1 cellular context compared by ENCODE assay signal in the genomic region with DNA sequence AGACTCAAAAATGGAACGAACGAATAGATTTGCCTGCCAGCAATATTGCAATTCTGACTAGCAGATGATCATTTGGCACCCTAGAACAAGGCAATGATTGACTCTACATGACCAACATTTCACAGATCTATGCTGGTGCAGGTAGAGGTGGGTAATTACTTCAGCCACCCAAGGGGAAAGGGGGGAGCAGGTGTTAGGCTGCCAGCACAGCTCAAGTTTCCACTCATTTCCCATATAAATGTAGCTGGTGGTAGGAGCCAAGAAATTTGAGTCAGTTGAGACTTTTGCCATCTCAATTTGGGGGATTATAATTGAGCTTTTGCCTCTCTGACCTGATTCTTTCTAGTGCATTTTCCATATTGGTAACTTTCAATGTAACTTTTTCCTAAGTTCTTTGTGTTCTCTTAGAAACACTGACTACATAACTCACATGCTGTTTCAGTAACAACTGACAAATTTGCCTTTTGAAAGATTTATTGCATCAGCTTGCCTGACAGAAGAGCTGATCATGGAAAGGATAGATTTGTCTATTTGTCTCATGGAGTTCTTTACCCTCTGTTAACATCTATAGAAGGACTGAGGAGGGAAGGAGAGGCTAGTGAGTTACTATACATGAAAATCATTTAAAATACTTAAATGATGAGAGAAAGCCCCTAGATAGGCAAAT.
TF ChIP-seq lines count a peak whose summit lies in the region.

No MANE protein-coding gene starts in this region.

TF ChIP-seq in GM23338, 12 proteins besides CTCF, POLR2A, EP300 and RAD21 (continued from another document):
- TF ChIP-seq, protein P1, sequence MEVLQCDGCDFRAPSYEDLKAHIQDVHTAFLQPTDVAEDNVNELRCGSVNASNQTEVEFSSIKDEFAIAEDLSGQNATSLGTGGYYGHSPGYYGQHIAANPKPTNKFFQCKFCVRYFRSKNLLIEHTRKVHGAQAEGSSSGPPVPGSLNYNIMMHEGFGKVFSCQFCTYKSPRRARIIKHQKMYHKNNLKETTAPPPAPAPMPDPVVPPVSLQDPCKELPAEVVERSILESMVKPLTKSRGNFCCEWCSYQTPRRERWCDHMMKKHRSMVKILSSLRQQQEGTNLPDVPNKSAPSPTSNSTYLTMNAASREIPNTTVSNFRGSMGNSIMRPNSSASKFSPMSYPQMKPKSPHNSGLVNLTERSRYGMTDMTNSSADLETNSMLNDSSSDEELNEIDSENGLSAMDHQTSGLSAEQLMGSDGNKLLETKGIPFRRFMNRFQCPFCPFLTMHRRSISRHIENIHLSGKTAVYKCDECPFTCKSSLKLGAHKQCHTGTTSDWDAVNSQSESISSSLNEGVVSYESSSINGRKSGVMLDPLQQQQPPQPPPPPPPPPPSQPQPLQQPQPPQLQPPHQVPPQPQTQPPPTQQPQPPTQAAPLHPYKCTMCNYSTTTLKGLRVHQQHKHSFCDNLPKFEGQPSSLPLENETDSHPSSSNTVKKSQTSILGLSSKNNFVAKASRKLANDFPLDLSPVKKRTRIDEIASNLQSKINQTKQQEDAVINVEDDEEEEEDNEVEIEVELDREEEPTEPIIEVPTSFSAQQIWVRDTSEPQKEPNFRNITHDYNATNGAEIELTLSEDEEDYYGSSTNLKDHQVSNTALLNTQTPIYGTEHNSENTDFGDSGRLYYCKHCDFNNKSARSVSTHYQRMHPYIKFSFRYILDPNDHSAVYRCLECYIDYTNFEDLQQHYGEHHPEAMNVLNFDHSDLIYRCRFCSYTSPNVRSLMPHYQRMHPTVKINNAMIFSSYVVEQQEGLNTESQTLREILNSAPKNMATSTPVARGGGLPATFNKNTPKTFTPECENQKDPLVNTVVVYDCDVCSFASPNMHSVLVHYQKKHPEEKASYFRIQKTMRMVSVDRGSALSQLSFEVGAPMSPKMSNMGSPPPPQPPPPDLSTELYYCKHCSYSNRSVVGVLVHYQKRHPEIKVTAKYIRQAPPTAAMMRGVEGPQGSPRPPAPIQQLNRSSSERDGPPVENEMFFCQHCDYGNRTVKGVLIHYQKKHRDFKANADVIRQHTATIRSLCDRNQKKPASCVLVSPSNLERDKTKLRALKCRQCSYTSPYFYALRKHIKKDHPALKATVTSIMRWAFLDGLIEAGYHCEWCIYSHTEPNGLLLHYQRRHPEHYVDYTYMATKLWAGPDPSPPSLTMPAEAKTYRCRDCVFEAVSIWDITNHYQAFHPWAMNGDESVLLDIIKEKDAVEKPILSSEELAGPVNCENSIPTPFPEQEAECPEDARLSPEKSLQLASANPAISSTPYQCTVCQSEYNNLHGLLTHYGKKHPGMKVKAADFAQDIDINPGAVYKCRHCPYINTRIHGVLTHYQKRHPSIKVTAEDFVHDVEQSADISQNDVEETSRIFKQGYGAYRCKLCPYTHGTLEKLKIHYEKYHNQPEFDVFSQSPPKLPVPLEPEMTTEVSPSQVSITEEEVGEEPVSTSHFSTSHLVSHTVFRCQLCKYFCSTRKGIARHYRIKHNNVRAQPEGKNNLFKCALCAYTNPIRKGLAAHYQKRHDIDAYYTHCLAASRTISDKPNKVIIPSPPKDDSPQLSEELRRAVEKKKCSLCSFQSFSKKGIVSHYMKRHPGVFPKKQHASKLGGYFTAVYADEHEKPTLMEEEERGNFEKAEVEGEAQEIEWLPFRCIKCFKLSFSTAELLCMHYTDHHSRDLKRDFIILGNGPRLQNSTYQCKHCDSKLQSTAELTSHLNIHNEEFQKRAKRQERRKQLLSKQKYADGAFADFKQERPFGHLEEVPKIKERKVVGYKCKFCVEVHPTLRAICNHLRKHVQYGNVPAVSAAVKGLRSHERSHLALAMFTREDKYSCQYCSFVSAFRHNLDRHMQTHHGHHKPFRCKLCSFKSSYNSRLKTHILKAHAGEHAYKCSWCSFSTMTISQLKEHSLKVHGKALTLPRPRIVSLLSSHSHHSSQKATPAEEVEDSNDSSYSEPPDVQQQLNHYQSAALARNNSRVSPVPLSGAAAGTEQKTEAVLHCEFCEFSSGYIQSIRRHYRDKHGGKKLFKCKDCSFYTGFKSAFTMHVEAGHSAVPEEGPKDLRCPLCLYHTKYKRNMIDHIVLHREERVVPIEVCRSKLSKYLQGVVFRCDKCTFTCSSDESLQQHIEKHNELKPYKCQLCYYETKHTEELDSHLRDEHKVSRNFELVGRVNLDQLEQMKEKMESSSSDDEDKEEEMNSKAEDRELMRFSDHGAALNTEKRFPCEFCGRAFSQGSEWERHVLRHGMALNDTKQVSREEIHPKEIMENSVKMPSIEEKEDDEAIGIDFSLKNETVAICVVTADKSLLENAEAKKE (CRISPR knock-in tag; IDR thresholded peaks at IDR 0.05): no peak
- TF ChIP-seq NANOG (IDR thresholded peaks at IDR 0.05; ENCODE audit: borderline replicate concordance) (no peak), CREB1 (CRISPR knock-in tag; IDR thresholded peaks at IDR 0.05; ENCODE audit: low read depth) (no peak), EZH2phosphoT487 (IDR thresholded peaks at IDR 0.05; ENCODE audit: unreplicated experiment) (no peak), ZNF114 (CRISPR knock-in tag; IDR thresholded peaks at IDR 0.05) (no peak)
TF ChIP-seq in GM23338: peak in this region for 0.
